In the genomic region with DNA sequence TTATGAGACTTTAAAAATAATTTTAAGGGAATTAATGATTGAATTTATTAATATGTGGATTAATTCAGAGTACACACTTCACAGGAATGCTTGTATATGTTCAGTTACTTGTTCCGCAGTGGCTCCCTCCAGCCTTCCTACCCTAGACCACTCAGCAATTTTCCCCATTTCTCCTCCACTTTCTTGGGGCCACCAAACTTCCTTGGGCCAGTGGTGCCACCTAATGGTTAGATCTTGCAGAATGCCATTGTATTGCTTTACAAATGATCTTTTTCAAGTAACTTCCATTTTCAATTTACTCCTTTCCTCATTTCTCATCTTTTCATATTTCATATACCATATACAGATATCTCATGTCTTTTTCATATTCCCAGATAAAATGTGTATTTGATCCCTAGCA, we compare ENCODE assay signal across 13 cellular contexts. TPM values are rescaled to one million over a fixed set of nuclear protein-coding genes. Genes with fewer than 3 reads are reported as not detected.
DNase-seq lines count a peak whose midpoint lies in the region; ATAC-seq and TF ChIP-seq lines count a peak whose summit lies in the region.
"Had no signal": no experiment of that assay in that cellular context is flagged by ENCODE, and none has a peak within 500 bp of the region (broad histone marks: within the 10 kb centered on the region; RNA-seq: fewer than 3 reads in every experiment).

No MANE protein-coding gene starts in this region.

- H3K79me2 ChIP-seq in OCI-LY3 (ENCODE audit: low read length), result no peaks in the 10 kb centered on the region

- H3K27me3 Mint-ChIP-seq in stimulated activated memory B cell treated with anti-CD40 and anti-IgM and Interleukin-4, amounts not matched to agents 10 μg/mL and 1 μg/mL and 100 μg/mL, for 72 hours, result peaks cover 40% of the 10 kb centered on the region

- H3K27ac ChIP-seq in OCI-LY3 (ENCODE audit: low read length), result no peak overlapping the region
- H3K27ac ChIP-seq: neutrophil had no signal

- no peak for ATAC-seq in GM21390 (IDR thresholded peaks at IDR 0.05; ENCODE audit: unreplicated experiment)
- ATAC-seq in stimulated activated memory B cell treated with anti-CD40 and anti-IgM and Interleukin-4, amounts not matched to agents 10 μg/mL and 1 μg/mL and 100 μg/mL, for 72 hours, result no peak
- ATAC-seq: activated naive CD4-positive, alpha-beta T cell treated with anti-CD3 and anti-CD28 coated beads, Interleukin-2, amount 50 U/mL, for 72 hours had no signal

- H3K4me1 ChIP-seq in OCI-LY3 (ENCODE audit: low read length), result peaks cover 6% of the 10 kb centered on the region; the same call in 1 of the 2 replicates

- no peak overlapping the region for H3K4me2 ChIP-seq in OCI-LY3 (ENCODE audit: low read length)

- no peak overlapping the region for H3K27ac Mint-ChIP-seq in stimulated activated memory B cell treated with anti-CD40 and anti-IgM and Interleukin-4, amounts not matched to agents 10 μg/mL and 1 μg/mL and 100 μg/mL, for 72 hours
- H3K27ac Mint-ChIP-seq: activated naive CD4-positive, alpha-beta T cell treated with anti-CD3 and anti-CD28 coated beads, Interleukin-2, amount 50 U/mL, for 72 hours; CD8-positive, alpha-beta memory T cell had no signal

- H3K4me1 Mint-ChIP-seq in stimulated activated memory B cell treated with anti-CD40 and anti-IgM and Interleukin-4, amounts not matched to agents 10 μg/mL and 1 μg/mL and 100 μg/mL, for 72 hours, result no peaks in the 10 kb centered on the region

- no peaks in the 10 kb centered on the region for H4K20me1 ChIP-seq in OCI-LY3 (ENCODE audit: insufficient read depth, low read length)

- no peak overlapping the region for H3K4me3 Mint-ChIP-seq in stimulated activated memory B cell treated with anti-CD40 and anti-IgM and Interleukin-4, amounts not matched to agents 10 μg/mL and 1 μg/mL and 100 μg/mL, for 72 hours
- H3K4me3 Mint-ChIP-seq: CD8-positive, alpha-beta memory T cell had no signal

- H3K4me3 ChIP-seq in OCI-LY3 (ENCODE audit: low read length) (no peak overlapping the region), epithelial cell of proximal tubule (ENCODE audit: low read depth, low read length) (no peak overlapping the region)

- in situ Hi-C loops in ACHN (cut with HindIII; ENCODE audit: low pct_ligation_motif_present, low pct_unique_long_range_greater_than_20kb, low sequenced_read_pairs), result no loop called here

- H3K36me3 ChIP-seq in OCI-LY3 (replicated peaks; ENCODE audit: low read depth, low read length), result no peaks in the 10 kb centered on the region
- H3K36me3 ChIP-seq: neutrophil had no signal

- no peak overlapping the region for H3K9ac ChIP-seq in OCI-LY3 (ENCODE audit: low read length)

- TF ChIP-seq CTCF in GM10266 (IDR thresholded peaks at IDR 0.05; ENCODE audit: control insufficient read depth, insufficient read depth, low read depth, missing control alignments) (peak; percentile 31), OCI-LY3 (IDR thresholded peaks at IDR 0.05; ENCODE audit: low read depth, low read length) (peak; percentile 67), epithelial cell of proximal tubule (conservative IDR thresholded peaks at IDR 0.05; ENCODE audit: low read depth, low read length) (peak; percentile 56)

- H2AFZ ChIP-seq in OCI-LY3 (ENCODE audit: low read depth, low read length), result no peak overlapping the region

- H3K27me3 ChIP-seq in OCI-LY3 (ENCODE audit: low read depth, low read length), result peaks cover 29% of the 10 kb centered on the region

- no peaks in the 10 kb centered on the region for H3K9me3 ChIP-seq in OCI-LY3 (ENCODE audit: insufficient read depth, low read length)
- H3K9me3 ChIP-seq: neutrophil had no signal

- H3K9me3 Mint-ChIP-seq in stimulated activated memory B cell treated with anti-CD40 and anti-IgM and Interleukin-4, amounts not matched to agents 10 μg/mL and 1 μg/mL and 100 μg/mL, for 72 hours, result peaks cover 2% of the 10 kb centered on the region
- H3K9me3 Mint-ChIP-seq: activated naive CD4-positive, alpha-beta T cell treated with anti-CD3 and anti-CD28 coated beads, Interleukin-2, amount 50 U/mL, for 72 hours had no signal

- DNase-seq in ACHN (peak; percentile 23), GM10266 (ENCODE audit: extremely low spot score) (no peak), epithelial cell of proximal tubule (ENCODE audit: low read depth) (no peak), amygdala (lab: John Stamatoyannopoulos, UW) (no peak), NCI-H187 treated with DMSO at 0.1 percent for 48 hours (lab: John Stamatoyannopoulos, UW) (no peak)
- DNase-seq: CD8-positive, alpha-beta memory T cell; NCI-H1048 had no signal

- H3K36me3 Mint-ChIP-seq in stimulated activated memory B cell treated with anti-CD40 and anti-IgM and Interleukin-4, amounts not matched to agents 10 μg/mL and 1 μg/mL and 100 μg/mL, for 72 hours, result no peaks in the 10 kb centered on the region
- H3K36me3 Mint-ChIP-seq: activated naive CD4-positive, alpha-beta T cell treated with anti-CD3 and anti-CD28 coated beads, Interleukin-2, amount 50 U/mL, for 72 hours had no signal

RNA-seq across cellular contexts. Expression of gene RNF175, which starts 3.6 kb away (rescaled TPM):
- 0.72 and 2.3 TPM in 2 replicates for total RNA-seq in epithelial cell of proximal tubule
- total RNA-seq: CD8-positive, alpha-beta memory T cell; subcutaneous adipose tissue had no signal

RNA-seq across cellular contexts. Expression of gene SFRP2, which starts 25.5 kb away (rescaled TPM):
- not detected in 2 replicates for total RNA-seq in epithelial cell of proximal tubule
- total RNA-seq: activated naive CD4-positive, alpha-beta T cell treated with anti-CD3 and anti-CD28 coated beads, Interleukin-2, amount 50 U/mL, for 72 hours had no signal
